Comparison of ENCODE assay signal across 1 cellular context in the genomic region with DNA sequence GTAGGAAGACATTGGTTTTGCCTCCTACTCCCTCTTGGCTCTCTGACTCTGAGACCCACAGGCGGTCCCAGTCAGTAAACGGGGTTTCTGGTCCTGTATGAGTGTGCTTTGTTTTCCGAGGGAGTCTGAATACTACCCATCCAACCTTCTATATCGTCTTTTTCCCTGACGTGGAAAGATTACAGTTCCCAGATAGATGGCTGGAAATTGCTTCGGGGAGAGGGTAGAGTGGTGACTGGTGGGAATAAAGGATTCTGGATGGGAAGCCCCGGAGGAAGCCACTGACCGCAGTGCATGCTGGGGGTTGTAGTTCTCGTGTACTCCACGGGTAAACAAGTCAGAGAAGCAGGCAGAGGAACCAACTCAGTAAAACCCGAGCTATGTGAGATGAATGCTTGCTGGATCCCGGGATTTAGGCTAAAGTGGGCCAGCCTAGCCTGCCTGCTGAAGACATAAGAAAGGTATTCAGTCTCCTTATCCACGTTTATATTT.
A peak's percentile ranks its signal among the peaks of the same experiment; 100 is the strongest.
TF ChIP-seq lines count a peak whose summit lies in the region.

No MANE protein-coding gene starts in this region.

TF ChIP-seq in HepG2, 621 proteins besides CTCF, POLR2A, EP300 and RAD21 (continued from another document and continues in another):
- no peak for TF ChIP-seq RNF219 (CRISPR knock-in tag; IDR thresholded peaks at IDR 0.05)
- TF ChIP-seq FOXA1 (IDR thresholded peaks at IDR 0.05): no peak
- peak; percentile 80 for TF ChIP-seq FOXA1 (CRISPR knock-in tag; IDR thresholded peaks at IDR 0.05)
- TF ChIP-seq FOXA3 (CRISPR knock-in tag; IDR thresholded peaks at IDR 0.05): peak; percentile 72
- no peak for TF ChIP-seq FOXC1 (CRISPR knock-in tag; IDR thresholded peaks at IDR 0.05; ENCODE audit: borderline replicate concordance)
- no peak for TF ChIP-seq MBD4 (IDR thresholded peaks at IDR 0.05; ENCODE audit: borderline replicate concordance, low read length)
- TF ChIP-seq ARNTL (CRISPR knock-in tag; IDR thresholded peaks at IDR 0.05): no peak
- no peak for TF ChIP-seq TAF15 (IDR thresholded peaks at IDR 0.05; ENCODE audit: low read depth, low read length, poor library complexity, severe bottlenecking)
- TF ChIP-seq KLF16 (CRISPR knock-in tag; IDR thresholded peaks at IDR 0.05): no peak
- no peak for TF ChIP-seq GRHL1 (CRISPR knock-in tag; conservative IDR thresholded peaks at IDR 0.05)
- TF ChIP-seq ARID3A (IDR thresholded peaks at IDR 0.05; ENCODE audit: low read depth, low read length): no peak
- peak; percentile 84 for TF ChIP-seq FOXO1 (CRISPR knock-in tag; IDR thresholded peaks at IDR 0.05)
- no peak for TF ChIP-seq ZNF562 (CRISPR knock-in tag; IDR thresholded peaks at IDR 0.05; ENCODE audit: borderline replicate concordance)
- TF ChIP-seq ZNF720 (CRISPR knock-in tag; IDR thresholded peaks at IDR 0.05): no peak
- no peak for TF ChIP-seq FOSL1 (CRISPR knock-in tag; IDR thresholded peaks at IDR 0.05; ENCODE audit: borderline replicate concordance)
- TF ChIP-seq YEATS2 (CRISPR knock-in tag; IDR thresholded peaks at IDR 0.05; ENCODE audit: borderline replicate concordance): 0 out of 2 replicates have a peak, but pooled peaks have one; percentile 35
- TF ChIP-seq ZNF597 (CRISPR knock-in tag; IDR thresholded peaks at IDR 0.05): no peak
- TF ChIP-seq ZNF501 (CRISPR knock-in tag; IDR thresholded peaks at IDR 0.05): 0 out of 2 replicates have a peak, but pooled peaks have one; percentile 25
- TF ChIP-seq ATAD3A (CRISPR knock-in tag; IDR thresholded peaks at IDR 0.05): no peak
- TF ChIP-seq KDM5A (IDR thresholded peaks at IDR 0.05; ENCODE audit: borderline replicate concordance, low read length): no peak
- no peak for TF ChIP-seq ZFP90 (CRISPR knock-in tag; IDR thresholded peaks at IDR 0.05; ENCODE audit: borderline replicate concordance)
- no peak for TF ChIP-seq THAP9 (CRISPR knock-in tag; IDR thresholded peaks at IDR 0.05; ENCODE audit: borderline replicate concordance)
- no peak for TF ChIP-seq ATF1 (CRISPR knock-in tag; IDR thresholded peaks at IDR 0.05)
- TF ChIP-seq ARID5B (CRISPR knock-in tag; IDR thresholded peaks at IDR 0.05): no peak
- TF ChIP-seq IRF2 (CRISPR knock-in tag; IDR thresholded peaks at IDR 0.05): peak; percentile 64; the same call in 1 of the 2 replicates
- peak; percentile 71; the same call in 1 of the 2 replicates for TF ChIP-seq FOXK1 (CRISPR knock-in tag; IDR thresholded peaks at IDR 0.05; ENCODE audit: borderline replicate concordance, low read depth)
- TF ChIP-seq, protein P1, sequence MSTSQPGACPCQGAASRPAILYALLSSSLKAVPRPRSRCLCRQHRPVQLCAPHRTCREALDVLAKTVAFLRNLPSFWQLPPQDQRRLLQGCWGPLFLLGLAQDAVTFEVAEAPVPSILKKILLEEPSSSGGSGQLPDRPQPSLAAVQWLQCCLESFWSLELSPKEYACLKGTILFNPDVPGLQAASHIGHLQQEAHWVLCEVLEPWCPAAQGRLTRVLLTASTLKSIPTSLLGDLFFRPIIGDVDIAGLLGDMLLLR (CRISPR knock-in tag; IDR thresholded peaks at IDR 0.05): no peak
- TF ChIP-seq, protein P2, sequence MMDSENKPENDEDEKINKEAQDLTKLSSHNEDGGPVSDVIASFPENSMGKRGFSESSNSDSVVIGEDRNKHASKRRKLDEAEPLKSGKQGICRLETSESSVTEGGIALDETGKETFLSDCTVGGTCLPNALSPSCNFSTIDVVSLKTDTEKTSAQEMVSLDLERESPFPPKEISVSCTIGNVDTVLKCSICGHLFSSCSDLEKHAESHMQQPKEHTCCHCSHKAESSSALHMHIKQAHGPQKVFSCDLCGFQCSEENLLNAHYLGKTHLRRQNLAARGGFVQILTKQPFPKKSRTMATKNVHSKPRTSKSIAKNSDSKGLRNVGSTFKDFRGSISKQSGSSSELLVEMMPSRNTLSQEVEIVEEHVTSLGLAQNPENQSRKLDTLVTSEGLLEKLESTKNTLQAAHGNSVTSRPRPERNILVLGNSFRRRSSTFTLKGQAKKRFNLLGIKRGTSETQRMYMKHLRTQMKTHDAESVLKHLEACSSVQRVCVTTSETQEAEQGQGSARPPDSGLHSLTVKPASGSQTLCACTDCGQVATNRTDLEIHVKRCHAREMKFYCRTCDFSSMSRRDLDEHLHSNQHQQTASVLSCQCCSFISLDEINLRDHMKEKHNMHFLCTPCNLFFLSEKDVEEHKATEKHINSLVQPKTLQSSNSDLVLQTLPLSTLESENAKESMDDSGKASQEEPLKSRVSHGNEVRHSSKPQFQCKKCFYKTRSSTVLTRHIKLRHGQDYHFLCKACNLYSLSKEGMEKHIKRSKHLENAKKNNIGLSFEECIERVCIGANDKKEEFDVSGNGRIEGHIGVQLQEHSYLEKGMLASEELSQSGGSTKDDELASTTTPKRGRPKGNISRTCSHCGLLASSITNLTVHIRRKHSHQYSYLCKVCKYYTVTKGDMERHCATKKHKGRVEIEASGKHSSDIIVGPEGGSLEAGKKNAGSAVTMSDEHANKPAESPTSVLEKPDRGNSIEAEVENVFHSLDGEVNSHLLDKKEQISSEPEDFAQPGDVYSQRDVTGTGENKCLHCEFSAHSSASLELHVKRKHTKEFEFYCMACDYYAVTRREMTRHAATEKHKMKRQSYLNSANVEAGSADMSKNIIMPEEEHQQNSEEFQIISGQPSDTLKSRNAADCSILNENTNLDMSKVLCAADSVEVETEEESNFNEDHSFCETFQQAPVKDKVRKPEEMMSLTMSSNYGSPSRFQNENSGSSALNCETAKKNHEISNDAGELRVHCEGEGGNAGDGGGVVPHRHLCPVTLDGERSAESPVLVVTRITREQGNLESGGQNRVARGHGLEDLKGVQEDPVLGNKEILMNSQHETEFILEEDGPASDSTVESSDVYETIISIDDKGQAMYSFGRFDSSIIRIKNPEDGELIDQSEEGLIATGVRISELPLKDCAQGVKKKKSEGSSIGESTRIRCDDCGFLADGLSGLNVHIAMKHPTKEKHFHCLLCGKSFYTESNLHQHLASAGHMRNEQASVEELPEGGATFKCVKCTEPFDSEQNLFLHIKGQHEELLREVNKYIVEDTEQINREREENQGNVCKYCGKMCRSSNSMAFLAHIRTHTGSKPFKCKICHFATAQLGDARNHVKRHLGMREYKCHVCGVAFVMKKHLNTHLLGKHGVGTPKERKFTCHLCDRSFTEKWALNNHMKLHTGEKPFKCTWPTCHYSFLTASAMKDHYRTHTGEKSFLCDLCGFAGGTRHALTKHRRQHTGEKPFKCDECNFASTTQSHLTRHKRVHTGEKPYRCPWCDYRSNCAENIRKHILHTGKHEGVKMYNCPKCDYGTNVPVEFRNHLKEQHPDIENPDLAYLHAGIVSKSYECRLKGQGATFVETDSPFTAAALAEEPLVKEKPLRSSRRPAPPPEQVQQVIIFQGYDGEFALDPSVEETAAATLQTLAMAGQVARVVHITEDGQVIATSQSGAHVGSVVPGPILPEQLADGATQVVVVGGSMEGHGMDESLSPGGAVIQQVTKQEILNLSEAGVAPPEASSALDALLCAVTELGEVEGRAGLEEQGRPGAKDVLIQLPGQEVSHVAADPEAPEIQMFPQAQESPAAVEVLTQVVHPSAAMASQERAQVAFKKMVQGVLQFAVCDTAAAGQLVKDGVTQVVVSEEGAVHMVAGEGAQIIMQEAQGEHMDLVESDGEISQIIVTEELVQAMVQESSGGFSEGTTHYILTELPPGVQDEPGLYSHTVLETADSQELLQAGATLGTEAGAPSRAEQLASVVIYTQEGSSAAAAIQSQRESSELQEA (CRISPR knock-in tag; IDR thresholded peaks at IDR 0.05; ENCODE audit: not compliant biosample characterization): no peak
- no peak for TF ChIP-seq ZNF644 (CRISPR knock-in tag; IDR thresholded peaks at IDR 0.05; ENCODE audit: low read depth)
- TF ChIP-seq ARID2 (CRISPR knock-in tag; IDR thresholded peaks at IDR 0.05; ENCODE audit: borderline replicate concordance): no peak
- TF ChIP-seq ZMYM4 (CRISPR knock-in tag; IDR thresholded peaks at IDR 0.05): no peak
- no peak for TF ChIP-seq SATB2 (CRISPR knock-in tag; IDR thresholded peaks at IDR 0.05)
- no peak for TF ChIP-seq ZNF235 (CRISPR knock-in tag; IDR thresholded peaks at IDR 0.05; ENCODE audit: borderline replicate concordance)
